In the genomic region with DNA sequence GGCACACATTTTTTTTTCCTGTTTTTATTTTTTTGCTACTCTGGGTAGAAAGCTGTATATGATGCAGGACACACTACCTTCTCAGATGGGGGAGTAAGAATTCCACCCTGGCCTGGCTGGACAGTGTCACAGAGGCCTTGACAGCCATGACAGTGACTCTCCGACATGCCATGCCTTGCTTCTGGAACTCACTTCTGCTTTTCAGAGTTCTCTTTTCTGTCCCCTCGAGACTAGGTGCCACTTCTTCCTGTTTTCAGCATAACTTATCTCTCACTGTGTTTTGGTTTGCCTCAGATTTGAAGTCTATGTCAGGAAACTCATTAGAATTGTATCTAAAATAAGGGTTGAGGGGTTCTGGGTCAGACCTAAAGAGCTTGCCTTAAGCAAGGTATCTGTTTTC, we compare ENCODE assay signal across 9 cellular contexts.
DNase-seq lines count a peak whose midpoint lies in the region; ATAC-seq and TF ChIP-seq lines count a peak whose summit lies in the region.
"Had no signal": no experiment of that assay in that cellular context is flagged by ENCODE, and none has a peak within 500 bp of the region (broad histone marks: within the 10 kb centered on the region; RNA-seq: fewer than 3 reads in every experiment).

No MANE protein-coding gene starts in this region.

- DNase-seq in CD8-positive, alpha-beta T cell, result no peak
- no peak for DNase-seq in T-cell
- no peak for DNase-seq in HEK293T (ENCODE audit: extremely low spot score)
- no peak for DNase-seq in stimulated activated CD4-positive, alpha-beta T cell treated with anti-CD3 and anti-CD28 coated beads, Interleukin-2, amount 100 ng/mL, for 24 hours
- no peak for DNase-seq in activated CD8-positive, alpha-beta memory T cell treated with anti-CD3 and anti-CD28 coated beads, Interleukin-2, amount 10 ng/mL, durations not matched to agents 7 days and 5 days
- DNase-seq in activated T-cell treated with anti-CD3 and anti-CD28 coated beads for 4 hours, result no peak

- no peak for TF ChIP-seq CTCF in CD8-positive, alpha-beta T cell (IDR thresholded peaks at IDR 0.05)

- POLR2A ChIA-PET in CD8-positive, alpha-beta T cell (lab: Charles Lee), result no interaction called here
- POLR2A ChIA-PET in T-cell (lab: Charles Lee), result no interaction called here
- POLR2A ChIA-PET in HEK293T (lab: Yijun Ruan, JAX), result no interaction called here

- H3K9me3 Mint-ChIP-seq in CD8-positive, alpha-beta T cell, result peaks cover 3% of the 10 kb centered on the region
- no peaks in the 10 kb centered on the region for H3K9me3 Mint-ChIP-seq in T-cell
- H3K9me3 Mint-ChIP-seq in activated CD8-positive, alpha-beta memory T cell treated with anti-CD3 and anti-CD28 coated beads, Interleukin-2, amount 10 ng/mL, durations not matched to agents 7 days and 5 days (ENCODE audit: low read depth), result no peaks in the 10 kb centered on the region

- no peaks in the 10 kb centered on the region for H3K36me3 ChIP-seq in CD8-positive, alpha-beta T cell (ENCODE audit: insufficient read depth, low read length)

- peaks cover 4% of the 10 kb centered on the region for H3K27me3 Mint-ChIP-seq in CD8-positive, alpha-beta T cell (ENCODE audit: low read depth)
- H3K27me3 Mint-ChIP-seq in T-cell, result peaks cover 0 to 3% of the 10 kb centered on the region in 2 donors
- no peaks in the 10 kb centered on the region for H3K27me3 Mint-ChIP-seq in activated CD8-positive, alpha-beta memory T cell treated with anti-CD3 and anti-CD28 coated beads, Interleukin-2, amount 10 ng/mL, durations not matched to agents 7 days and 5 days

- H3K4me3 Mint-ChIP-seq in CD8-positive, alpha-beta T cell, result no peak overlapping the region
- H3K4me3 Mint-ChIP-seq in T-cell, result peak overlapping the region in 1 of 3 donors; percentile 15
- no peak overlapping the region for H3K4me3 Mint-ChIP-seq in activated CD8-positive, alpha-beta memory T cell treated with anti-CD3 and anti-CD28 coated beads, Interleukin-2, amount 10 ng/mL, durations not matched to agents 7 days and 5 days

- no peaks in the 10 kb centered on the region for H3K9me3 ChIP-seq in CD8-positive, alpha-beta T cell (ENCODE audit: low read length)

- H3K27ac Mint-ChIP-seq in CD8-positive, alpha-beta T cell, result peak overlapping the region; percentile 37
- H3K27ac Mint-ChIP-seq in T-cell, result peak overlapping the region; percentile 84 to 90
- H3K27ac Mint-ChIP-seq in activated CD8-positive, alpha-beta memory T cell treated with anti-CD3 and anti-CD28 coated beads, Interleukin-2, amount 10 ng/mL, durations not matched to agents 7 days and 5 days, result no peak overlapping the region

- H3K27ac ChIP-seq in CD8-positive, alpha-beta T cell (ENCODE audit: low read depth, low read length), result no peak overlapping the region
- H3K27ac ChIP-seq: SK-N-MC had no signal

- no peaks in the 10 kb centered on the region for H3K36me3 Mint-ChIP-seq in CD8-positive, alpha-beta T cell
- H3K36me3 Mint-ChIP-seq in T-cell, result no peaks in the 10 kb centered on the region
- no peaks in the 10 kb centered on the region for H3K36me3 Mint-ChIP-seq in activated CD8-positive, alpha-beta memory T cell treated with anti-CD3 and anti-CD28 coated beads, Interleukin-2, amount 10 ng/mL, durations not matched to agents 7 days and 5 days

- intact Hi-C loops in CD8-positive, alpha-beta T cell (cut with DNase I, micrococcal nuclease), result no loop called here

- no peaks in the 10 kb centered on the region for H3K27me3 ChIP-seq in CD8-positive, alpha-beta T cell (ENCODE audit: insufficient read depth, low read length)

- peaks cover 25% of the 10 kb centered on the region for H3K4me1 Mint-ChIP-seq in CD8-positive, alpha-beta T cell (ENCODE audit: low read depth)
- H3K4me1 Mint-ChIP-seq in T-cell, result peaks cover 39 to 62% (median 42%) of the 10 kb centered on the region in 3 donors
- peaks cover 14% of the 10 kb centered on the region for H3K4me1 Mint-ChIP-seq in activated CD8-positive, alpha-beta memory T cell treated with anti-CD3 and anti-CD28 coated beads, Interleukin-2, amount 10 ng/mL, durations not matched to agents 7 days and 5 days

- H3K4me1 ChIP-seq in CD8-positive, alpha-beta T cell (ENCODE audit: insufficient read depth, low read length), result peaks cover 4% of the 10 kb centered on the region

- no peak overlapping the region for H3K4me3 ChIP-seq in CD8-positive, alpha-beta T cell (ENCODE audit: low read depth, low read length)
- H3K4me3 ChIP-seq: SK-N-MC had no signal

- no peak for ATAC-seq in CD8-positive, alpha-beta T cell
- ATAC-seq in GM19467 (IDR thresholded peaks at IDR 0.05; ENCODE audit: unreplicated experiment), result peak; percentile 79
- ATAC-seq in HG03196 (IDR thresholded peaks at IDR 0.05; ENCODE audit: unreplicated experiment), result peak; percentile 65
- ATAC-seq in T-cell (replicated peaks in 1 of 4), result peak in 1 of 4 experiments; percentile 17
- no peak for ATAC-seq in activated CD8-positive, alpha-beta memory T cell treated with anti-CD3 and anti-CD28 coated beads, Interleukin-2, amount 10 ng/mL, durations not matched to agents 7 days and 5 days

- CTCF ChIA-PET in CD8-positive, alpha-beta T cell (lab: Charles Lee), result no interaction called here
- CTCF ChIA-PET in T-cell (lab: Charles Lee) (no interaction called here), HEK293T (lab: Yijun Ruan, JAX) (no interaction called here)
- CTCF ChIA-PET in activated CD8-positive, alpha-beta memory T cell treated with anti-CD3 and anti-CD28 coated beads, Interleukin-2, amount 10 ng/mL, durations not matched to agents 7 days and 5 days (lab: Charles Lee), result no interaction called here

TF ChIP-seq in HEK293T, 16 proteins besides CTCF, POLR2A, EP300 and RAD21:
- TF ChIP-seq ARNT (IDR thresholded peaks at IDR 0.05) (no peak), FOXA1 (IDR thresholded peaks at IDR 0.05) (no peak), L3MBTL2 (conservative IDR thresholded peaks at IDR 0.05) (no peak), SUZ12 (IDR thresholded peaks at IDR 0.05) (no peak), HDGF (IDR thresholded peaks at IDR 0.05; ENCODE audit: borderline replicate concordance) (no peak), TARDBP (IDR thresholded peaks at IDR 0.05) (no peak), NFRKB (IDR thresholded peaks at IDR 0.05) (no peak), LEF1 (IDR thresholded peaks at IDR 0.05; ENCODE audit: borderline replicate concordance) (no peak), PKNOX1 (IDR thresholded peaks at IDR 0.05) (no peak), ELF4 (IDR thresholded peaks at IDR 0.05) (no peak), CTBP1 (IDR thresholded peaks at IDR 0.05; ENCODE audit: borderline replicate concordance) (no peak), SP1 (IDR thresholded peaks at IDR 0.05) (no peak), BHLHE40 (IDR thresholded peaks at IDR 0.05; ENCODE audit: borderline replicate concordance) (no peak), FOXM1 (IDR thresholded peaks at IDR 0.05; ENCODE audit: borderline replicate concordance) (no peak), ZNF384 (IDR thresholded peaks at IDR 0.05) (no peak), FOXK2 (IDR thresholded peaks at IDR 0.05) (no peak)
TF ChIP-seq in HEK293T: peak in this region for 0.

Comparison
In these comparisons a context has a peak if more than half of its experiments do, and no peak if none do; other contexts are left out.
1. ATAC-seq: peak in GM19467 (single experiment) and HG03196 (single experiment); none in CD8-positive, alpha-beta T cell (single experiment) and activated CD8-positive, alpha-beta memory T cell treated with anti-CD3 and anti-CD28 coated beads, Interleukin-2, amount 10 ng/mL, durations not matched to agents 7 days and 5 days (single experiment).